ENCODE assay signal across 30 cellular contexts in genomic region chr3:121462565-121462964, GRCh38.
"Had no signal": no experiment of that assay in that cellular context is flagged by ENCODE, and none has a peak within 500 bp of the region (broad histone marks: within the 10 kb centered on the region; RNA-seq: fewer than 3 reads in every experiment).

No MANE protein-coding gene starts in this region.

- H3K27ac Mint-ChIP-seq: activated B cell treated with CpG ODN at 0.5 μM for 24 hours; activated CD8-positive, alpha-beta T cell treated with anti-CD3 and anti-CD28 coated beads for 36 hours; activated naive CD8-positive, alpha-beta T cell; activated T-helper 17 cell treated with anti-CD3 and anti-CD28 coated beads, Interleukin-2, amount 50 U/mL, for 72 hours; brain; T-helper 17 cell; T-helper 2 cell treated with Interferon-gamma antibody and Interleukin-4, amounts not matched to agents 5 μg/mL and 100 μg/mL, for 36 hours had no signal

- H3K4me1 ChIP-seq: ascending aorta, breast epithelium, colonic mucosa, esophagus muscularis mucosa had no signal

- H3K4me3 Mint-ChIP-seq: activated B cell treated with CpG ODN at 0.5 μM for 24 hours; activated CD8-positive, alpha-beta T cell treated with anti-CD3 and anti-CD28 coated beads for 36 hours; activated naive CD8-positive, alpha-beta T cell; activated T-cell treated with anti-CD3 and anti-CD28 coated beads, Interleukin-2, amount 50 U/mL, for 4 hours; activated T-helper 17 cell treated with anti-CD3 and anti-CD28 coated beads, Interleukin-2, amount 50 U/mL, for 72 hours; brain; T-helper 17 cell; T-helper 2 cell treated with Interferon-gamma antibody and Interleukin-4, amounts not matched to agents 5 μg/mL and 100 μg/mL, for 36 hours had no signal

- H3K9me3 Mint-ChIP-seq: activated CD8-positive, alpha-beta T cell treated with anti-CD3 and anti-CD28 coated beads for 36 hours; activated T-cell treated with anti-CD3 and anti-CD28 coated beads, Interleukin-2, amount 50 U/mL, for 4 hours; activated T-helper 17 cell treated with anti-CD3 and anti-CD28 coated beads, Interleukin-2, amount 50 U/mL, for 72 hours had no signal

- H3K27me3 ChIP-seq: ascending aorta, breast epithelium, cardiac muscle cell, colonic mucosa, esophagus muscularis mucosa had no signal

- ATAC-seq: activated CD4-positive, CD25-positive, alpha-beta regulatory T cell treated with anti-CD3 and anti-CD28 coated beads, Interleukin-2, amount 50 U/mL, for 24 hours; activated CD8-positive, alpha-beta T cell treated with anti-CD3 and anti-CD28 coated beads for 36 hours; activated T-cell treated with anti-CD3 and anti-CD28 coated beads, Interleukin-2, amount 50 U/mL, for 4 hours; activated T-helper 17 cell treated with anti-CD3 and anti-CD28 coated beads, Interleukin-2, amount 50 U/mL, for 72 hours; T-helper 17 cell had no signal

- H3K36me3 ChIP-seq: ascending aorta, breast epithelium, cardiac muscle cell, colonic mucosa, esophagus muscularis mucosa had no signal

- H3K9me3 ChIP-seq: ascending aorta, breast epithelium, colonic mucosa, esophagus muscularis mucosa had no signal

- DNase-seq: activated B cell treated with CpG ODN at 0.5 μM for 24 hours; activated CD4-positive, alpha-beta T cell treated with anti-CD3 and anti-CD28 coated beads for 48 hours; activated CD4-positive, alpha-beta T cell treated with anti-CD3 and anti-CD28 coated beads, Interleukin-2, amount 50 U/mL, for 1 hour; activated CD4-positive, alpha-beta T cell treated with anti-CD3 and anti-CD28 coated beads, Interleukin-2, amount 50 U/mL, for 48 hours; activated CD8-positive, alpha-beta memory T cell treated with anti-CD3 and anti-CD28 coated beads for 24 hours; activated CD8-positive, alpha-beta T cell treated with anti-CD3 and anti-CD28 coated beads for 36 hours; activated effector memory CD4-positive, alpha-beta T cell treated with Interleukin-2 at 50 U/mL for 16 hours; activated gamma-delta T cell treated with Interleukin-2 at 50 U/mL for 16 hours; activated naive CD4-positive, alpha-beta T cell treated with anti-CD3 and anti-CD28 coated beads, Interleukin-2, amount 50 U/mL, for 16 hours; activated naive CD4-positive, alpha-beta T cell treated with Interleukin-2 at 50 U/mL for 16 hours; activated T-cell treated with anti-CD3 and anti-CD28 coated beads, Interleukin-2, amount 50 U/mL, for 4 hours; central memory CD4-positive, alpha-beta T cell; cerebellar nuclear complex; colonic mucosa; effector CD8-positive, alpha-beta T cell; foreskin fibroblast; head of caudate nucleus; T-helper 1 cell; T-helper 17 cell; T1000; WERI-Rb-1 had no signal

- H3K27me3 Mint-ChIP-seq: activated B cell treated with CpG ODN at 0.5 μM for 24 hours; activated CD8-positive, alpha-beta T cell treated with anti-CD3 and anti-CD28 coated beads for 36 hours; activated naive CD8-positive, alpha-beta T cell; activated T-helper 17 cell treated with anti-CD3 and anti-CD28 coated beads, Interleukin-2, amount 50 U/mL, for 72 hours; brain; T-helper 17 cell had no signal

- H3K27ac ChIP-seq: ascending aorta, breast epithelium, cardiac muscle cell, colonic mucosa, esophagus muscularis mucosa, WERI-Rb-1 had no signal

- H3K4me1 Mint-ChIP-seq: activated B cell treated with CpG ODN at 0.5 μM for 24 hours; activated T-helper 17 cell treated with anti-CD3 and anti-CD28 coated beads, Interleukin-2, amount 50 U/mL, for 72 hours; brain; T-helper 17 cell had no signal

- H3K4me3 ChIP-seq: ascending aorta, breast epithelium, cardiac muscle cell, colonic mucosa, esophagus muscularis mucosa had no signal
